ENCODE assay signal across 22 cellular contexts in genomic region chr10:124517466-124517865, GRCh38.
"Had no signal": no experiment of that assay in that cellular context is flagged by ENCODE, and none has a peak within 500 bp of the region (broad histone marks: within the 10 kb centered on the region; RNA-seq: fewer than 3 reads in every experiment).

No MANE protein-coding gene starts in this region.

- H3K4me3 Mint-ChIP-seq: dendritic cell treated with granulocyte-macrophage colony-stimulating factor and Interleukin-4, amounts not matched to agents 40 ng/mL and 50 ng/mL, for 4 days; effector memory CD8-positive, alpha-beta T cell; immature natural killer cell; naive thymus-derived CD4-positive, alpha-beta T cell; neural crest cell had no signal

- H3K4me1 ChIP-seq: parathyroid adenoma had no signal

- H3K9me3 Mint-ChIP-seq: dendritic cell treated with granulocyte-macrophage colony-stimulating factor and Interleukin-4, amounts not matched to agents 40 ng/mL and 50 ng/mL, for 4 days; effector memory CD8-positive, alpha-beta T cell; immature natural killer cell; neural crest cell had no signal

- ATAC-seq: effector memory CD8-positive, alpha-beta T cell; gastroesophageal sphincter; left cardiac atrium; lower lobe of right lung; naive thymus-derived CD4-positive, alpha-beta T cell; psoas muscle; right lobe of liver had no signal

- H3K27me3 Mint-ChIP-seq: dendritic cell treated with granulocyte-macrophage colony-stimulating factor and Interleukin-4, amounts not matched to agents 40 ng/mL and 50 ng/mL, for 4 days; effector memory CD8-positive, alpha-beta T cell; naive thymus-derived CD4-positive, alpha-beta T cell had no signal

- H3K27me3 ChIP-seq: esophagus squamous epithelium, gastroesophageal sphincter, right lobe of liver, stomach, transverse colon had no signal

- H3K36me3 ChIP-seq: gastroesophageal sphincter, left ventricle myocardium inferior, lower lobe of right lung, right lobe of liver, thoracic aorta, transverse colon had no signal

- DNase-seq: effector memory CD8-positive, alpha-beta T cell; esophagus squamous epithelium; foreskin fibroblast; immature natural killer cell; left cardiac atrium; left ventricle myocardium inferior; lower lobe of right lung; mesenchymal stem cell; naive thymus-derived CD4-positive, alpha-beta T cell; occipital lobe; retina; stimulated activated CD4-positive, alpha-beta T cell treated with anti-CD3 and anti-CD28 coated beads, Interleukin-2, amount 100 ng/mL, for 24 hours; stimulated activated naive CD4-positive, alpha-beta T cell; stomach; transverse colon had no signal

- H3K9ac ChIP-seq: parathyroid adenoma had no signal

- H3K4me3 ChIP-seq: esophagus squamous epithelium, gastroesophageal sphincter, left ventricle myocardium inferior, lower lobe of right lung, psoas muscle, right lobe of liver, stomach, thoracic aorta, transverse colon had no signal

- H3K9me3 ChIP-seq: esophagus squamous epithelium, gastroesophageal sphincter, left ventricle myocardium inferior, lower lobe of right lung, psoas muscle, right lobe of liver, stomach, thoracic aorta, transverse colon had no signal

- H2AFZ ChIP-seq: parathyroid adenoma had no signal

- H3K79me2 ChIP-seq: parathyroid adenoma had no signal

- H3K4me1 Mint-ChIP-seq: immature natural killer cell had no signal

- H3K27ac ChIP-seq: esophagus squamous epithelium, gastroesophageal sphincter, left ventricle myocardium inferior, lower lobe of right lung, parathyroid adenoma, psoas muscle, right lobe of liver, stomach, thoracic aorta, transverse colon had no signal

- H3K27ac Mint-ChIP-seq: dendritic cell treated with granulocyte-macrophage colony-stimulating factor and Interleukin-4, amounts not matched to agents 40 ng/mL and 50 ng/mL, for 4 days; effector memory CD8-positive, alpha-beta T cell; naive thymus-derived CD4-positive, alpha-beta T cell had no signal
